ENCODE assay signal across 17 cellular contexts in the genomic region with DNA sequence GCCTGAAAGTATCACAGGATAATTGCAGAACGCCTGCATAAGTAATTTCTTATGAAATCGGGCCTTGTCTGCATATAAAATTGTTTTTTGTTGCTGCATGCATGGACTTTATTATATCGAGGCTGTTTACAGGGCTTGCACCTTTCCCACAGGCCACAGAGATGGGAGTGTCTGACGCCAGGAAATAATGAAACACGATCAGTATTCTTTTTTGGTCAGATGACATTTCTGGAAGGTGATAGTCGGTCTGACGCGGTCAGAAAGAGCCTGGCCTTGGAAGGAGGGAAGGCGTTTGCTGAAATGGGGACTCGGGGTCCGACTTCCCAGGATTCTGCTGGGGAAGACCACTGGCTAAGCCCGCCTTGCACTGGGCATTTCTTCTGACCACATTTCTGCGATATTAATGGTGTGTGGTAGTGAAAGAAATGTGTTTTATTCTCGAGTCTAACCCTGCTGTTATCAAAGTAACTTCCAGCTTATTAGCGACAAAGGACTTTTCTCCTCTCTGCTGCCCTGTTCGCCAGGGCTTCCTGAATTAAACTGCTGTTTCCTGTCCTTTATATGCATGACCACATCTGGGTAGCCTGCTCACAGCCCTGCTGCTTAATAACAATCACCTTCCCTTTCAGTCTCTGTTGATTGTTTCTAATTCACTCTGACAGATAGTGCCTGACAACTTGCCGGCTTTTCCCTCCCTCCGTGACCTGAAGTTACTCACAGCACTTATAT. TPM values are rescaled to one million over a fixed set of nuclear protein-coding genes. Genes with fewer than 3 reads are reported as not detected.
DNase-seq lines count a peak whose midpoint lies in the region; ATAC-seq and TF ChIP-seq lines count a peak whose summit lies in the region.
"Had no signal": no experiment of that assay in that cellular context is flagged by ENCODE, and none has a peak within 500 bp of the region (broad histone marks: within the 10 kb centered on the region; RNA-seq: fewer than 3 reads in every experiment).

No MANE protein-coding gene starts in this region.

- no peak overlapping the region for H4K8ac ChIP-seq in neuronal stem cell (ENCODE audit: low read depth, low read length)

- H3K27ac ChIP-seq in neuronal stem cell (replicated peaks; ENCODE audit: low read length) = no peak overlapping the region
- H3K27ac ChIP-seq: brain microvascular endothelial cell, PC-9 had no signal

- H3K4me3 Mint-ChIP-seq in endothelial cell (ENCODE audit: unreplicated experiment) = no peak overlapping the region
- no peak overlapping the region for H3K4me3 Mint-ChIP-seq in activated CD4-positive, alpha-beta memory T cell treated with anti-CD3 and anti-CD28 coated beads for 36 hours
- H3K4me3 Mint-ChIP-seq: memory B cell, T-cell had no signal

- H3K79me1 ChIP-seq in neuronal stem cell (ENCODE audit: low read depth, low read length) = no peaks in the 10 kb centered on the region

- H2BK15ac ChIP-seq in neuronal stem cell (ENCODE audit: low read length) = no peak overlapping the region

- H2BK120ac ChIP-seq in neuronal stem cell (ENCODE audit: low read depth, low read length) = no peak overlapping the region

- no peak for ATAC-seq in left ventricle myocardium superior
- no peak for ATAC-seq in GM21529 (IDR thresholded peaks at IDR 0.05; ENCODE audit: unreplicated experiment)
- ATAC-seq in esophagus mucosa = no peak
- ATAC-seq: T-cell had no signal

- no peaks in the 10 kb centered on the region for H3K36me3 Mint-ChIP-seq in endothelial cell (ENCODE audit: low read depth, unreplicated experiment)
- no peaks in the 10 kb centered on the region for H3K36me3 Mint-ChIP-seq in activated CD4-positive, alpha-beta memory T cell treated with anti-CD3 and anti-CD28 coated beads for 36 hours
- H3K36me3 Mint-ChIP-seq: T-cell had no signal

- WGBS in neuronal stem cell (ENCODE audit: extremely low coverage in 2 of 2, insufficient read length in 2 of 2, insufficient replicate concordance in 1 of 2), 2 donors = no CpG with 5 or more reads among the region's 18 CpGs

- no peak overlapping the region for H3K4me3 ChIP-seq in neuronal stem cell (ENCODE audit: low read length in 2 of 2)
- H3K4me3 ChIP-seq: PC-9 had no signal

- H3K14ac ChIP-seq in neuronal stem cell (ENCODE audit: low read length) = no peak overlapping the region

- no peaks in the 10 kb centered on the region for H3K27me3 ChIP-seq in neuronal stem cell (ENCODE audit: control insufficient read depth in 3 of 3, insufficient read depth in 3 of 3, low read depth in 1 of 3, low read length in 3 of 3)
- H3K27me3 ChIP-seq: brain microvascular endothelial cell had no signal

- peaks cover 6% of the 10 kb centered on the region for H3K27me3 Mint-ChIP-seq in endothelial cell (ENCODE audit: unreplicated experiment)
- peaks cover 19% of the 10 kb centered on the region for H3K27me3 Mint-ChIP-seq in activated CD4-positive, alpha-beta memory T cell treated with anti-CD3 and anti-CD28 coated beads for 36 hours

- H3K4me2 ChIP-seq in neuronal stem cell (ENCODE audit: insufficient read depth, low read length, poor library complexity, severe bottlenecking) = no peak overlapping the region
- H3K4me2 ChIP-seq: PC-9 had no signal

- peaks cover 13 to 24% of the 10 kb centered on the region in 2 donors for H3K4me1 ChIP-seq in neuronal stem cell (ENCODE audit: control insufficient read depth in 2 of 2, insufficient read depth in 1 of 2, low read depth in 1 of 2, low read length in 2 of 2)
- H3K4me1 ChIP-seq: Caco-2 had no signal

- CTCF ChIA-PET in activated CD4-positive, alpha-beta memory T cell treated with anti-CD3 and anti-CD28 coated beads for 36 hours (lab: Charles Lee) = no interaction called here

- no peak overlapping the region for H3K4ac ChIP-seq in neuronal stem cell (ENCODE audit: low read length)

- peaks cover 22% of the 10 kb centered on the region for H3K4me1 Mint-ChIP-seq in endothelial cell (ENCODE audit: unreplicated experiment)
- H3K4me1 Mint-ChIP-seq in activated CD4-positive, alpha-beta memory T cell treated with anti-CD3 and anti-CD28 coated beads for 36 hours (ENCODE audit: low read depth) = no peaks in the 10 kb centered on the region
- H3K4me1 Mint-ChIP-seq: memory B cell had no signal

- DNase-seq in cardiac septum (ENCODE audit: low spot score) (peak; percentile 24), left ventricle myocardium superior (no peak), endothelial cell (ENCODE audit: low spot score) (peak; percentile 35), neuronal stem cell (ENCODE audit: low spot score) (no peak), DMS79 (lab: John Stamatoyannopoulos, UW) (no peak)
- DNase-seq in activated CD4-positive, alpha-beta memory T cell treated with anti-CD3 and anti-CD28 coated beads for 36 hours = no peak
- DNase-seq: activated naive CD4-positive, alpha-beta T cell treated with anti-CD3 and anti-CD28 coated beads, Interleukin-2, amount 50 U/mL, for 16 hours; brain microvascular endothelial cell; Caco-2; effector CD8-positive, alpha-beta T cell; NCI-H187 treated with DMSO at 0.1 percent for 48 hours; NCI-H526; PC-9; T-cell had no signal

- no peak overlapping the region for H2BK5ac ChIP-seq in neuronal stem cell (ENCODE audit: low read length)

- H2AK5ac ChIP-seq in neuronal stem cell (ENCODE audit: low read depth, low read length) = no peak overlapping the region

- no peak overlapping the region for H2BK12ac ChIP-seq in neuronal stem cell (ENCODE audit: low read length)

- no peak overlapping the region for H4K91ac ChIP-seq in neuronal stem cell (ENCODE audit: low read depth, low read length, poor library complexity)

- intact Hi-C loops in cardiac septum (cut with DNase I) = no loop called here
- intact Hi-C loops in left ventricle myocardium superior (cut with micrococcal nuclease) = no loop called here
- intact Hi-C loops in activated CD4-positive, alpha-beta memory T cell treated with anti-CD3 and anti-CD28 coated beads for 36 hours (cut with micrococcal nuclease) = no loop called here

- H3K9me3 Mint-ChIP-seq in endothelial cell (ENCODE audit: unreplicated experiment) = no peaks in the 10 kb centered on the region
- H3K9me3 Mint-ChIP-seq in activated CD4-positive, alpha-beta memory T cell treated with anti-CD3 and anti-CD28 coated beads for 36 hours = no peaks in the 10 kb centered on the region
- H3K9me3 Mint-ChIP-seq: T-cell had no signal

- TF ChIP-seq CTCF in endothelial cell (IDR thresholded peaks at IDR 0.05; ENCODE audit: unreplicated experiment) = no peak

- peak overlapping the region; percentile 78 for H2AFZ ChIP-seq in neuronal stem cell (ENCODE audit: low read length)
- H2AFZ ChIP-seq: PC-9 had no signal

- H3K9ac ChIP-seq in neuronal stem cell (ENCODE audit: low read depth, low read length, poor library complexity) = no peak overlapping the region

- H3K9me3 ChIP-seq in neuronal stem cell (replicated peaks in 1 of 2; ENCODE audit: control insufficient read depth in 2 of 2, insufficient read depth in 1 of 2, low read depth in 1 of 2, low read length in 2 of 2) = no peaks in the 10 kb centered on the region
- H3K9me3 ChIP-seq: Caco-2 had no signal

- POLR2A ChIA-PET in activated CD4-positive, alpha-beta memory T cell treated with anti-CD3 and anti-CD28 coated beads for 36 hours (lab: Charles Lee) = no interaction called here

- no peak overlapping the region for H3K18ac ChIP-seq in neuronal stem cell (ENCODE audit: low read length)

- H3K27ac Mint-ChIP-seq in endothelial cell (ENCODE audit: unreplicated experiment) = peak overlapping the region; percentile 78
- H3K27ac Mint-ChIP-seq in activated CD4-positive, alpha-beta memory T cell treated with anti-CD3 and anti-CD28 coated beads for 36 hours = no peak overlapping the region
- H3K27ac Mint-ChIP-seq: memory B cell, T-cell had no signal

- no peaks in the 10 kb centered on the region for H3K36me3 ChIP-seq in neuronal stem cell (replicated peaks in 1 of 2; ENCODE audit: control insufficient read depth in 2 of 2, insufficient read depth in 2 of 2, low read length in 2 of 2)
- H3K36me3 ChIP-seq: brain microvascular endothelial cell had no signal

- no peak overlapping the region for H3K23ac ChIP-seq in neuronal stem cell (ENCODE audit: low read depth, low read length, poor library complexity)

RNA-seq across cellular contexts. Expression of gene ZNF536, which starts 11.6 kb away (rescaled TPM):
- total RNA-seq in cardiac septum (11.9 TPM), left ventricle myocardium superior (6.4 TPM), endothelial cell (ENCODE audit: unreplicated experiment) (0.33 TPM), esophagus mucosa (0.20 TPM)
- 0.35 TPM for polyA plus RNA-seq in neuronal stem cell (2013, experiment 1 of 2)
- 0.44 TPM for polyA plus RNA-seq in neuronal stem cell (2013, experiment 2 of 2)
- total RNA-seq in activated CD4-positive, alpha-beta memory T cell treated with anti-CD3 and anti-CD28 coated beads for 36 hours = not detected
- total RNA-seq: Caco-2, PC-9 had no signal

Comparison
In these comparisons a context has a peak if more than half of its experiments do, and no peak if none do; other contexts are left out.
1. DNase-seq: peak in cardiac septum (single experiment) and endothelial cell (single experiment); none in left ventricle myocardium superior (single experiment), neuronal stem cell (single experiment), activated CD4-positive, alpha-beta memory T cell treated with anti-CD3 and anti-CD28 coated beads for 36 hours (single experiment) and DMS79 (single experiment).